17 cellular contexts compared by ENCODE assay signal in the genomic region with DNA sequence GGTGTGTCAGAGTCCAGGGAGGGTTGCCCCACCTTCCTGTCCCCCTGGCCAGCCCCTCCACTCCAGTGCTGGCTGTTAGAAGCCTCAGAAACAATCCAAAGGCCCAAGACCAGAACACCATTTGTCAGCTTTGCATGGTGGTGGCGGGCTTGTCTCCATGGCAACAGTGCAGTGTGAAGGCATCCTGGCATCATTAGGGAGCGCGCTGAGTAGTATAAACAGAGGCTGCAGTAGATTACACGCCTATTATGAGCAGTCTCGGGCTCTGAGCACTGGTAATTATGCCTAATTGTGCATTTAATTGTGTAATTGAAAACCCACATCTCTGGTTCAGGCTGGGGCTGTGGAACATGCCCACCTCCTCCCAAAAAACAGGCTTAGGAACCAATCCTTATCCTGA. TPM values are rescaled to one million over a fixed set of nuclear protein-coding genes. Genes with fewer than 3 reads are reported as not detected.
A peak's percentile ranks its signal among the peaks of the same experiment; 100 is the strongest.
DNase-seq lines count a peak whose midpoint lies in the region; ATAC-seq and TF ChIP-seq lines count a peak whose summit lies in the region.
"Had no signal": no experiment of that assay in that cellular context is flagged by ENCODE, and none has a peak within 500 bp of the region (broad histone marks: within the 10 kb centered on the region; RNA-seq: fewer than 3 reads in every experiment).

No MANE protein-coding gene starts in this region.

- intact Hi-C loops in A673 (cut with micrococcal nuclease; ENCODE audit: unreplicated experiment), result no loop called here

- H3K27me3 ChIP-seq in A673 (replicated peaks; ENCODE audit: insufficient read depth, low read depth, low read length, poor library complexity), result no peaks in the 10 kb centered on the region
- H3K27me3 ChIP-seq: thyroid gland had no signal

- H3K4me1 ChIP-seq in A673 (ENCODE audit: insufficient read depth, low read length, poor library complexity, severe bottlenecking), result no peaks in the 10 kb centered on the region
- no peaks in the 10 kb centered on the region for H3K4me1 ChIP-seq in HEK293 (ENCODE audit: control insufficient read depth, insufficient read depth, low read length)
- H3K4me1 ChIP-seq: thyroid gland had no signal

- ATAC-seq in SK-N-SH treated with all-trans-retinoic acid at 6 μM for 48 hours, result no peak; the same call in 2 of the 3 replicates

- no TSS peak for BruUV-seq in A673 (replicated peaks; lab: Mats Ljungman, UMichigan)

- no peak overlapping the region for H3K4me3 ChIP-seq in A673 (ENCODE audit: low read depth, low read length, poor library complexity, severe bottlenecking)
- H3K4me3 ChIP-seq in HEK293 (ENCODE audit: low read depth, low read length), result no peak overlapping the region
- H3K4me3 ChIP-seq: thyroid gland had no signal

- peak; percentile 39 for DNase-seq in A673 (ENCODE audit: low spot score)
- DNase-seq in hypothalamus (lab: John Stamatoyannopoulos, UW), result peak in 26 of 51 donors; percentile 6 to 70 (median 37)
- DNase-seq in MV-4-11 (lab: John Stamatoyannopoulos, UW), result no peak
- no peak for DNase-seq in foreskin melanocyte
- no peak for DNase-seq in NCI-H2107 (lab: John Stamatoyannopoulos, UW)
- DNase-seq in activated T-cell treated with anti-CD3 and anti-CD28 coated beads for 4 hours, result no peak
- DNase-seq: activated CD4-positive, alpha-beta T cell treated with anti-CD3 and anti-CD28 coated beads, Interleukin-2, amount 50 U/mL, for 1 hour; amniotic stem cell; effector memory CD4-positive, alpha-beta T cell; immature natural killer cell; NCI-H510A; T1000; thyroid gland had no signal

- TF ChIP-seq CTCF in A673 (conservative IDR thresholded peaks at IDR 0.05; ENCODE audit: low read depth, low read length) (no peak), HEK293 (tag by site-specific recombination; IDR thresholded peaks at IDR 0.05) (no peak)

- H3K27ac ChIP-seq in A673 (ENCODE audit: low read depth, low read length, poor library complexity, severe bottlenecking) (no peak overlapping the region), HEK293 (ENCODE audit: extremely low read depth, low read depth, low read length) (no peak overlapping the region)
- H3K27ac ChIP-seq: thyroid gland had no signal

- POLR2A ChIA-PET in A673 (lab: Charles Lee; ENCODE audit: low non-redundant PET), result no interaction called here
- POLR2A ChIA-PET in HEK293 (lab: Yijun Ruan, JAX), result no interaction called here

- no peaks in the 10 kb centered on the region for H3K9me3 ChIP-seq in A673 (ENCODE audit: low read depth, low read length, poor library complexity, severe bottlenecking)
- H3K9me3 ChIP-seq in HEK293 (ENCODE audit: control insufficient read depth, insufficient read depth, low read depth, low read length), result no peaks in the 10 kb centered on the region
- H3K9me3 ChIP-seq: thyroid gland had no signal

- H3K36me3 ChIP-seq in A673 (ENCODE audit: insufficient read depth, low read length, poor library complexity, severe bottlenecking) (no peaks in the 10 kb centered on the region), HEK293 (ENCODE audit: control insufficient read depth in 2 of 2, insufficient read depth in 1 of 2, low read length in 2 of 2) (no peaks in the 10 kb centered on the region)
- H3K36me3 ChIP-seq: thyroid gland had no signal

- CTCF ChIA-PET in A673 (lab: Charles Lee), result no interaction called here
- CTCF ChIA-PET in HEK293 (lab: Yijun Ruan, JAX), result interaction anchor here (0.6 to 3.6 kb wide), 2 partner anchors 8 to 47 kb away, joined by 3 to 10 read pairs; no protein-coding TSS in a partner anchor

TF ChIP-seq in HEK293, 187 proteins besides CTCF, POLR2A, EP300 and RAD21 (continues in another document):
- TF ChIP-seq, protein P1, sequence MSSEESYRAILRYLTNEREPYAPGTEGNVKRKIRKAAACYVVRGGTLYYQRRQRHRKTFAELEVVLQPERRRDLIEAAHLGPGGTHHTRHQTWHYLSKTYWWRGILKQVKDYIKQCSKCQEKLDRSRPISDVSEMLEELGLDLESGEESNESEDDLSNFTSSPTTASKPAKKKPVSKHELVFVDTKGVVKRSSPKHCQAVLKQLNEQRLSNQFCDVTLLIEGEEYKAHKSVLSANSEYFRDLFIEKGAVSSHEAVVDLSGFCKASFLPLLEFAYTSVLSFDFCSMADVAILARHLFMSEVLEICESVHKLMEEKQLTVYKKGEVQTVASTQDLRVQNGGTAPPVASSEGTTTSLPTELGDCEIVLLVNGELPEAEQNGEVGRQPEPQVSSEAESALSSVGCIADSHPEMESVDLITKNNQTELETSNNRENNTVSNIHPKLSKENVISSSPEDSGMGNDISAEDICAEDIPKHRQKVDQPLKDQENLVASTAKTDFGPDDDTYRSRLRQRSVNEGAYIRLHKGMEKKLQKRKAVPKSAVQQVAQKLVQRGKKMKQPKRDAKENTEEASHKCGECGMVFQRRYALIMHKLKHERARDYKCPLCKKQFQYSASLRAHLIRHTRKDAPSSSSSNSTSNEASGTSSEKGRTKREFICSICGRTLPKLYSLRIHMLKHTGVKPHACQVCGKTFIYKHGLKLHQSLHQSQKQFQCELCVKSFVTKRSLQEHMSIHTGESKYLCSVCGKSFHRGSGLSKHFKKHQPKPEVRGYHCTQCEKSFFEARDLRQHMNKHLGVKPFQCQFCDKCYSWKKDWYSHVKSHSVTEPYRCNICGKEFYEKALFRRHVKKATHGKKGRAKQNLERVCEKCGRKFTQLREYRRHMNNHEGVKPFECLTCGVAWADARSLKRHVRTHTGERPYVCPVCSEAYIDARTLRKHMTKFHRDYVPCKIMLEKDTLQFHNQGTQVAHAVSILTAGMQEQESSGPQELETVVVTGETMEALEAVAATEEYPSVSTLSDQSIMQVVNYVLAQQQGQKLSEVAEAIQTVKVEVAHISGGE (tag by site-specific recombination; conservative IDR thresholded peaks at IDR 0.05; ENCODE audit: low read depth), result no peak
- no peak for TF ChIP-seq ZNF510 (tag by site-specific recombination; IDR thresholded peaks at IDR 0.05; ENCODE audit: insufficient replicate concordance)
- no peak for TF ChIP-seq KLF10 (tag by site-specific recombination; IDR thresholded peaks at IDR 0.05)
- peak; percentile 52; the same call in 1 of the 2 replicates for TF ChIP-seq ZEB2 (tag by site-specific recombination; IDR thresholded peaks at IDR 0.05)
- TF ChIP-seq, protein P2, sequence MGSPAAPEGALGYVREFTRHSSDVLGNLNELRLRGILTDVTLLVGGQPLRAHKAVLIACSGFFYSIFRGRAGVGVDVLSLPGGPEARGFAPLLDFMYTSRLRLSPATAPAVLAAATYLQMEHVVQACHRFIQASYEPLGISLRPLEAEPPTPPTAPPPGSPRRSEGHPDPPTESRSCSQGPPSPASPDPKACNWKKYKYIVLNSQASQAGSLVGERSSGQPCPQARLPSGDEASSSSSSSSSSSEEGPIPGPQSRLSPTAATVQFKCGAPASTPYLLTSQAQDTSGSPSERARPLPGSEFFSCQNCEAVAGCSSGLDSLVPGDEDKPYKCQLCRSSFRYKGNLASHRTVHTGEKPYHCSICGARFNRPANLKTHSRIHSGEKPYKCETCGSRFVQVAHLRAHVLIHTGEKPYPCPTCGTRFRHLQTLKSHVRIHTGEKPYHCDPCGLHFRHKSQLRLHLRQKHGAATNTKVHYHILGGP (tag by site-specific recombination; IDR thresholded peaks at IDR 0.05), result no peak
- 0 out of 2 replicates have a peak, but pooled peaks have one; percentile 22 for TF ChIP-seq ZNF366 (tag by site-specific recombination; conservative IDR thresholded peaks at IDR 0.05)
- TF ChIP-seq OSR2 (tag by site-specific recombination; IDR thresholded peaks at IDR 0.05), result peak; percentile 84

TF ChIP-seq in SK-N-SH treated with all-trans-retinoic acid at 6 μM for 48 hours, 23 proteins besides CTCF, POLR2A, EP300 and RAD21:
- TF ChIP-seq TCF4 (CRISPR knock-in tag; IDR thresholded peaks at IDR 0.05; ENCODE audit: borderline replicate concordance) (peak; percentile 32; the same call in 1 of the 2 replicates), TOX (CRISPR knock-in tag; IDR thresholded peaks at IDR 0.05; ENCODE audit: borderline replicate concordance) (no peak)

RNA-seq across cellular contexts. Expression of a gene that starts 11.8 kb away (rescaled TPM):
- total RNA-seq in A673 (2021), result 1.4 and 5.4 TPM in 2 replicates
- total RNA-seq: activated T-helper 1 cell treated with anti-CD3 and anti-CD28 coated beads, Interleukin-12 subunit alpha, Interleukin-12 subunit beta, Interleukin-2, Interleukin-4 antibody, amounts not matched to agents 30 ng/mL and 10 ng/mL and 1 ng/mL, durations not matched to agents 14 hours and 24 hours and 36 hours; fibroblast of villous mesenchyme; thyroid gland had no signal

Comparison
In these comparisons a context has a peak if more than half of its experiments do, and no peak if none do; other contexts are left out.
1. DNase-seq: peak in A673 (single experiment) and hypothalamus (26 of 51); none in MV-4-11 (single experiment), foreskin melanocyte (single experiment), NCI-H2107 (single experiment) and activated T-cell treated with anti-CD3 and anti-CD28 coated beads for 4 hours (single experiment).